13 cellular contexts compared by ENCODE assay signal in genomic region chr7:26034386-26034785, GRCh38.
"Had no signal": no experiment of that assay in that cellular context is flagged by ENCODE, and none has a peak within 500 bp of the region (broad histone marks: within the 10 kb centered on the region; RNA-seq: fewer than 3 reads in every experiment).

No MANE protein-coding gene starts in this region.

- H3K27ac Mint-ChIP-seq: activated CD4-positive, alpha-beta T cell treated with anti-CD3 and anti-CD28 coated beads, Interleukin-2, amount 10 ng/mL, durations not matched to agents 7 days and 5 days; WTC11 had no signal

- H3K4me1 Mint-ChIP-seq: WTC11 had no signal

- H3K36me3 ChIP-seq: ascending aorta, cardiac muscle cell, ovary, stomach, thoracic aorta had no signal

- ATAC-seq: left ventricle myocardium superior, WTC11 had no signal

- H3K4me3 ChIP-seq: ascending aorta, cardiac muscle cell, ovary, stomach, thoracic aorta had no signal

- DNase-seq: activated CD4-positive, alpha-beta T cell treated with anti-CD3 and anti-CD28 coated beads, Interleukin-2, amount 10 ng/mL, durations not matched to agents 7 days and 5 days; activated gamma-delta T cell; foreskin melanocyte; left ventricle myocardium superior; ovary; stimulated activated CD4-positive, alpha-beta T cell treated with anti-CD3 and anti-CD28 coated beads, Interleukin-4, amount 100 ng/mL, for 4 hours; stomach had no signal

- FAIRE-seq: keratinocyte had no signal

- H3K4me3 Mint-ChIP-seq: activated CD4-positive, alpha-beta T cell treated with anti-CD3 and anti-CD28 coated beads, Interleukin-2, amount 10 ng/mL, durations not matched to agents 7 days and 5 days; neural crest cell; WTC11 had no signal

- H3K27ac ChIP-seq: ascending aorta, cardiac muscle cell, ovary, stomach, thoracic aorta had no signal

- H3K9me3 ChIP-seq: ascending aorta, ovary, stomach, thoracic aorta had no signal

- H3K27me3 ChIP-seq: ascending aorta, cardiac muscle cell, ovary had no signal

- H3K9me3 Mint-ChIP-seq: activated CD4-positive, alpha-beta T cell treated with anti-CD3 and anti-CD28 coated beads, Interleukin-2, amount 10 ng/mL, durations not matched to agents 7 days and 5 days had no signal

- H3K36me3 Mint-ChIP-seq: WTC11 had no signal

- H3K4me1 ChIP-seq: ascending aorta had no signal
